9 cellular contexts compared by ENCODE assay signal in genomic region chrX:152958047-152958446, GRCh38. TPM values are rescaled to one million over a fixed set of nuclear protein-coding genes. Genes with fewer than 3 reads are reported as not detected.
DNase-seq lines count a peak whose midpoint lies in the region; ATAC-seq and TF ChIP-seq lines count a peak whose summit lies in the region.
"Had no signal": no experiment of that assay in that cellular context is flagged by ENCODE, and none has a peak within 500 bp of the region (broad histone marks: within the 10 kb centered on the region; RNA-seq: fewer than 3 reads in every experiment).

No MANE protein-coding gene starts in this region.

- WGBS in esophagus squamous epithelium, 2 donors = 83 to 89% methylated on average over 4 to 5 of the region's 5 CpGs

- TF ChIP-seq CTCF in Panc1 (IDR thresholded peaks at IDR 0.05) = no peak
- no peak for TF ChIP-seq CTCF in esophagus squamous epithelium (IDR thresholded peaks at IDR 0.05)

- H3K27ac Mint-ChIP-seq in activated CD4-positive, alpha-beta T cell treated with anti-CD3 and anti-CD28 coated beads for 36 hours = peak overlapping the region; percentile 91

- H3K27me3 Mint-ChIP-seq in activated CD4-positive, alpha-beta T cell treated with anti-CD3 and anti-CD28 coated beads for 36 hours = no peaks in the 10 kb centered on the region

- H3K4me3 ChIP-seq in Panc1 (ENCODE audit: low read depth in 2 of 2, low read length in 2 of 2) (peak overlapping the region in 1 of 2 experiments; percentile 46; a peak in 2 of 4 replicates), esophagus squamous epithelium (peak overlapping the region in 3 of 4 donors; percentile 20 to 48 (median 35))

- DNase-seq in activated CD4-positive, alpha-beta T cell treated with anti-CD3 and anti-CD28 coated beads for 36 hours = no peak
- no peak for DNase-seq in activated CD4-positive, alpha-beta T cell treated with anti-CD3 and anti-CD28 coated beads, Interleukin-2, amount 50 U/mL, for 48 hours
- DNase-seq in Panc1 (ENCODE audit: low read depth, low spot score) = no peak
- no peak for DNase-seq in esophagus squamous epithelium (lab: John Stamatoyannopoulos, UW)
- peak in 1 of 49 donors; percentile 1 for DNase-seq in substantia nigra (lab: John Stamatoyannopoulos, UW)
- no peak for DNase-seq in iPS-NIHi11 (ENCODE audit: low spot score)
- DNase-seq in NCI-H1694 treated with DMSO at 0.1 percent for 48 hours (lab: John Stamatoyannopoulos, UW) = no peak
- no peak for DNase-seq in AML-193 (lab: John Stamatoyannopoulos, UW)

- in situ Hi-C loops in Panc1 (cut with HindIII; ENCODE audit: low pct_unique_long_range_greater_than_20kb, low sequenced_read_pairs) = no loop called here

- H3K27ac ChIP-seq in Panc1 (ENCODE audit: low read length) (peak overlapping the region; percentile 75; the same call in 1 of the 2 replicates), esophagus squamous epithelium (peak overlapping the region in 3 of 4 donors; percentile 51 to 67 (median 67)), substantia nigra (ENCODE audit: low read depth, low read length, poor library complexity, severe bottlenecking) (peak overlapping the region; percentile 61)

- POLR2A ChIA-PET in activated CD4-positive, alpha-beta T cell treated with anti-CD3 and anti-CD28 coated beads for 36 hours (lab: Charles Lee) = interaction anchor here (0.6 kb wide), 1 partner anchor 1805 kb away, joined by 3 read pairs; no protein-coding TSS in a partner anchor
- POLR2A ChIA-PET in Panc1 (lab: Charles Lee) = no interaction called here

- CTCF ChIA-PET in activated CD4-positive, alpha-beta T cell treated with anti-CD3 and anti-CD28 coated beads for 36 hours (lab: Charles Lee) = interaction anchor here (1.1 to 2.2 kb wide), 3 partner anchors 16 to 74 kb away, joined by 3 to 14 read pairs (median 4); no protein-coding TSS in a partner anchor
- CTCF ChIA-PET in Panc1 (lab: Charles Lee) = no interaction called here

- ATAC-seq in activated CD4-positive, alpha-beta T cell treated with anti-CD3 and anti-CD28 coated beads for 36 hours = no peak
- ATAC-seq in Panc1 = no peak

- H3K4me1 Mint-ChIP-seq in activated CD4-positive, alpha-beta T cell treated with anti-CD3 and anti-CD28 coated beads for 36 hours = peaks cover 6% of the 10 kb centered on the region

- TF ChIP-seq POLR2A in esophagus squamous epithelium (IDR thresholded peaks at IDR 0.05) = no peak

- intact Hi-C loops in activated CD4-positive, alpha-beta T cell treated with anti-CD3 and anti-CD28 coated beads for 36 hours (cut with DNase I, micrococcal nuclease) = loop anchor here (1.0 to 5.0 kb wide), 6 partner anchors 17 to 709 kb away; partner anchors contain the start of genes CCNQ (in 1 of the 2) and ZNF275 (in 1 of the 2)
- intact Hi-C loops in Panc1 (cut with micrococcal nuclease; ENCODE audit: unreplicated experiment) = no loop called here
- intact Hi-C loops in esophagus squamous epithelium (cut with DNase I) = no loop called here

- H3K27me3 ChIP-seq in Panc1 (ENCODE audit: control insufficient read depth, insufficient read depth, low read length) (no peaks in the 10 kb centered on the region), esophagus squamous epithelium (no peaks in the 10 kb centered on the region)

- H3K4me1 ChIP-seq in Panc1 (ENCODE audit: control insufficient read depth, insufficient read depth, low read length) = no peaks in the 10 kb centered on the region
- H3K4me1 ChIP-seq in esophagus squamous epithelium = peaks cover 0 to 4% (median 3%) of the 10 kb centered on the region in 3 donors

- H3K9me3 ChIP-seq in Panc1 (ENCODE audit: control insufficient read depth, insufficient read depth, low read depth, low read length) (no peaks in the 10 kb centered on the region), esophagus squamous epithelium (no peaks in the 10 kb centered on the region)
- H3K9me3 ChIP-seq: pancreas had no signal

- H3K9me3 Mint-ChIP-seq in activated CD4-positive, alpha-beta T cell treated with anti-CD3 and anti-CD28 coated beads for 36 hours (ENCODE audit: low read depth) = no peaks in the 10 kb centered on the region

- peak overlapping the region; percentile 52 for H3K4me3 Mint-ChIP-seq in activated CD4-positive, alpha-beta T cell treated with anti-CD3 and anti-CD28 coated beads for 36 hours

- BruUV-seq in Panc1 (replicated peaks; lab: Mats Ljungman, UMichigan) = no TSS peak

- H3K36me3 ChIP-seq in Panc1 (ENCODE audit: control insufficient read depth, insufficient read depth, low read length) = no peaks in the 10 kb centered on the region
- H3K36me3 ChIP-seq in esophagus squamous epithelium = peaks cover 0 to 80% (median 9%) of the 10 kb centered on the region in 3 donors
- H3K36me3 ChIP-seq: pancreas had no signal

- H3K36me3 Mint-ChIP-seq in activated CD4-positive, alpha-beta T cell treated with anti-CD3 and anti-CD28 coated beads for 36 hours (ENCODE audit: low read depth) = no peaks in the 10 kb centered on the region

RNA-seq across cellular contexts. Expression of gene PNMA5, which starts 35.9 kb away (rescaled TPM):
- under 1 TPM in 1 of 2 experiments, not detected in 1; 0.05 TPM for total RNA-seq in activated CD4-positive, alpha-beta T cell treated with anti-CD3 and anti-CD28 coated beads for 36 hours
- not detected for total RNA-seq in Panc1 (2021; ENCODE audit: unreplicated experiment)
- not detected for polyA plus RNA-seq in Panc1 (2012; ENCODE audit: insufficient read length)
- total RNA-seq in esophagus squamous epithelium = not detected
- total RNA-seq: pancreas had no signal
- polyA plus RNA-seq: pancreas had no signal

Comparison
In these comparisons a context has a peak if more than half of its experiments do, and no peak if none do; other contexts are left out.
1. intact Hi-C loops: an anchor here in activated CD4-positive, alpha-beta T cell treated with anti-CD3 and anti-CD28 coated beads for 36 hours (1.0 to 5.0 kb wide); none called in Panc1 and esophagus squamous epithelium.